25 cellular contexts compared by ENCODE assay signal in genomic region chr4:91681544-91681943, GRCh38.
"Had no signal": no experiment of that assay in that cellular context is flagged by ENCODE, and none has a peak within 500 bp of the region (broad histone marks: within the 10 kb centered on the region; RNA-seq: fewer than 3 reads in every experiment).

No MANE protein-coding gene starts in this region.

- H3K36me3 ChIP-seq: adrenal gland, gastrocnemius medialis, lower lobe of right lung, sigmoid colon, stomach, suprapubic skin, tibial nerve, uterus had no signal

- H3K4me3 ChIP-seq: adrenal gland, gastrocnemius medialis, lower lobe of right lung, sigmoid colon, smooth muscle cell, stomach, suprapubic skin, tibial nerve, uterus had no signal

- DNase-seq: activated CD4-positive, alpha-beta T cell treated with anti-CD3 and anti-CD28 coated beads for 1 hour; activated CD4-positive, alpha-beta T cell treated with anti-CD3 and anti-CD28 coated beads, Interleukin-2, amount 50 U/mL, for 1 hour; activated naive CD4-positive, alpha-beta T cell; activated T-cell treated with anti-CD3 and anti-CD28 coated beads, Interleukin-2, amount 50 U/mL, for 1 hour; adrenal gland; caudate nucleus; dermis blood vessel endothelial cell; effector CD8-positive, alpha-beta T cell; gastrocnemius medialis; head of caudate nucleus; kidney; lower lobe of right lung; naive thymus-derived CD4-positive, alpha-beta T cell; sigmoid colon; stimulated activated CD4-positive, alpha-beta T cell treated with anti-CD3 and anti-CD28 coated beads, Interleukin-15, amount 100 ng/mL, for 24 hours; stomach; T-helper 1 cell; uterus had no signal

- H3K4me2 ChIP-seq: smooth muscle cell had no signal

- H3K27me3 ChIP-seq: adrenal gland, gastrocnemius medialis, sigmoid colon, stomach, suprapubic skin, tibial nerve, uterus had no signal

- H3K27ac ChIP-seq: adrenal gland, gastrocnemius medialis, lower lobe of right lung, sigmoid colon, stomach, suprapubic skin, tibial nerve, uterus had no signal

- H3K9me3 ChIP-seq: adrenal gland, gastrocnemius medialis, lower lobe of right lung, sigmoid colon, suprapubic skin, uterus had no signal

- H3K4me1 ChIP-seq: adrenal gland, gastrocnemius medialis, lower lobe of right lung, sigmoid colon, stomach, suprapubic skin, tibial nerve, uterus had no signal

- FAIRE-seq: kidney, TTC549 had no signal

- ATAC-seq: esophagus mucosa; gastrocnemius medialis; left lobe of liver; lower lobe of right lung; naive thymus-derived CD4-positive, alpha-beta T cell; stimulated activated memory B cell treated with anti-CD40 and anti-IgM and Interleukin-4, amounts not matched to agents 10 μg/mL and 1 μg/mL and 100 μg/mL, for 72 hours had no signal
